10 cellular contexts compared by ENCODE assay signal in the genomic region with DNA sequence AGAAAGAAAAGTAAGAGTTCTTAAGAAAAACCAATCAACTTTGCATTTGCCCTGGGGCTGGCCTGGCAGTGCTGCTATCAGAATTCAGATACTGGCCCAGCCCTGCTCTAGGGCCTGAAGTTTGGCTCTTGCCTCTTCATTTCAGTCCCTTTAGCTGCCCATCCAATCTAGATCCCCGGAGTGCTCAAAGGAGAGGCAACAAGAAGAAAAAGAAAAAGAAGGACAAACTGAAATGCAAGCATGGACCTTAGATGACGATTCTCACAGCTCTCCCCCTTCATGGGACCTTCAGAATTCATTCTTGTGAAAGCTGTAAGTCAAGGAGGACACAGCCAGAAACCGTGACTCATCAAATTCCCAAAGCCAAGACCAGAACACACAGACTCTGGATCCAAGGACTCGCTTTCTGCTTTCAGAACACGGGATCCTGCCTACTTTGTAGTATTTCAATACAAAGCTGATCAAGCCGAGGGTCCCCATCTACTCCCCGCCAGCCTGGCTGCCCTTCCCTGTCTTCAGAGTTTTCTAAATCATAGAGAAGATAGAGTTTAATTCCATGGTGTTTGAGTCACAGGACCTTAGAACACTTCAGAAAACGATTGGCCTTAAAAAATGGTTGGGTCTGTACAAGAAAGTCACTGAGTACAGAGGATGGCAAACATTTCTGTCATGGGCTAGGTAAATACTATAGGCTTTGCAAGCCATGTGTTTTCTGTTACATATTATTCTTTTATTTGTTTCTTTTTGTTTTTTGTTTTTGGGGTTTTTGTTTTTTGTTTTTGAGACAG.
DNase-seq lines count a peak whose midpoint lies in the region; ATAC-seq, FAIRE-seq and TF ChIP-seq lines count a peak whose summit lies in the region.
"Had no signal": no experiment of that assay in that cellular context is flagged by ENCODE, and none has a peak within 500 bp of the region (broad histone marks: within the 10 kb centered on the region; RNA-seq: fewer than 3 reads in every experiment).

No MANE protein-coding gene starts in this region.

- TF ChIP-seq CTCF in HCT116 (IDR thresholded peaks at IDR 0.05 in 2 of 3, conservative IDR thresholded peaks at IDR 0.05 in 1 of 3; ENCODE audit: borderline replicate concordance in 1 of 3, insufficient read depth in 1 of 3, low read depth in 2 of 3, low read length in 2 of 3), result no peak
- no peak for TF ChIP-seq CTCF in brain (conservative IDR thresholded peaks at IDR 0.05)
- TF ChIP-seq CTCF in keratinocyte (optimal IDR thresholded peaks at IDR 0.05 in 1 of 3, IDR thresholded peaks at IDR 0.05 in 1 of 3, conservative IDR thresholded peaks at IDR 0.05 in 1 of 3; ENCODE audit: extremely low read depth in 1 of 3, insufficient read depth in 2 of 3, low read length in 3 of 3), result no peak

- ATAC-seq in HCT116 (peak; percentile 85), HG02981 (IDR thresholded peaks at IDR 0.05; ENCODE audit: unreplicated experiment) (no peak)
- no peak for ATAC-seq in stimulated activated effector memory CD8-positive, alpha-beta T cell treated with anti-CD3 and anti-CD28 coated beads, Interleukin-12 subunit alpha, Interleukin-12 subunit beta, amount 100 ng/mL, for 72 hours

- peak; percentile 51 for DNase-seq in HCT116 (ENCODE audit: low read depth, low spot score)
- DNase-seq in keratinocyte (ENCODE audit: low read depth, low spot score), result no peak
- no peak for DNase-seq in stimulated activated effector memory CD8-positive, alpha-beta T cell treated with anti-CD3 and anti-CD28 coated beads, Interleukin-12 subunit alpha, Interleukin-12 subunit beta, amount 100 ng/mL, for 72 hours (ENCODE audit: low spot score in 2 of 2)
- DNase-seq in HEK293T (ENCODE audit: extremely low spot score), result no peak
- DNase-seq in NCI-H1930 (lab: John Stamatoyannopoulos, UW), result no peak
- DNase-seq in activated effector memory CD4-positive, alpha-beta T cell treated with anti-CD3 and anti-CD28 coated beads, Interleukin-2, amount 50 U/mL, for 16 hours, result no peak
- DNase-seq: activated T-cell treated with anti-CD3 and anti-CD28 coated beads, Interleukin-2, amount 50 U/mL, for 1 hour; NCI-H1105 treated with DMSO at 0.1 percent for 48 hours had no signal

- CTCF ChIA-PET in HCT116 (lab: Charles Lee) (no interaction called here), HEK293T (lab: Yijun Ruan, JAX) (interaction anchor here (0.6 kb wide), 2 partner anchors 128 to 320 kb away, joined by 3 to 5 read pairs; no protein-coding TSS in a partner anchor)

- H3K9ac ChIP-seq in HCT116 (ENCODE audit: low read length) (peak overlapping the region; percentile 31), keratinocyte (ENCODE audit: control insufficient read depth, extremely low read depth, insufficient read depth, low read length) (no peak overlapping the region)

- H3K36me3 ChIP-seq in HCT116 (ENCODE audit: control insufficient read depth in 1 of 2, insufficient read depth in 2 of 2, low read length in 2 of 2) (no peaks in the 10 kb centered on the region), keratinocyte (ENCODE audit: control insufficient read depth in 2 of 2, extremely low read depth in 1 of 2, insufficient read depth in 2 of 2, low read length in 2 of 2) (no peaks in the 10 kb centered on the region)

- TF ChIP-seq POLR2A in HCT116 (IDR thresholded peaks at IDR 0.05; ENCODE audit: borderline replicate concordance, extremely low read depth, insufficient read depth, insufficient read length), result no peak

- H3K4me2 ChIP-seq in HCT116 (ENCODE audit: low read length), result peak overlapping the region; percentile 63
- peak overlapping the region; percentile 76 for H3K4me2 ChIP-seq in keratinocyte (ENCODE audit: control insufficient read depth, extremely low read depth, insufficient read depth, low read depth, low read length)

- peak overlapping the region; percentile 20; the same call in 1 of the 2 replicates for H3K27ac ChIP-seq in HCT116 (ENCODE audit: low read depth, low read length)
- peak overlapping the region; percentile 42 for H3K27ac ChIP-seq in keratinocyte (ENCODE audit: control insufficient read depth, insufficient read depth, low read length)

- RAD21 ChIA-PET in HCT116 (lab: Charles Lee; ENCODE audit: low non-redundant PET in 1 of 2, low total read pairs in 2 of 2, uncharacterized antibody in 2 of 2, unreplicated experiment in 2 of 2), result no interaction called here

- dilution Hi-C loops in keratinocyte (cut with MboI; ENCODE audit: extremely low pct_ligation_motif_present, low sequenced_read_pairs), result no loop called here

- H3K9me1 ChIP-seq in keratinocyte (ENCODE audit: control insufficient read depth, extremely low read depth, insufficient read depth, low read length), result peaks cover 2% of the 10 kb centered on the region

- peaks cover 8% of the 10 kb centered on the region for H3K27me3 Mint-ChIP-seq in brain

- H4K20me1 ChIP-seq in HCT116 (ENCODE audit: insufficient read depth) (no peaks in the 10 kb centered on the region), keratinocyte (ENCODE audit: control insufficient read depth, extremely low read depth, insufficient read depth, low read length) (no peaks in the 10 kb centered on the region)

- no peaks in the 10 kb centered on the region for H3K9me2 ChIP-seq in HCT116 (ENCODE audit: insufficient read depth)

- FAIRE-seq in keratinocyte (lab: Jason Lieb, UNC), result peak; percentile 76

- H3K4me3 ChIP-seq in HCT116 (replicated peaks in 1 of 2; ENCODE audit: low read depth in 1 of 2, low read length in 2 of 2) (peak overlapping the region in 1 of 2 experiments; percentile 14; a peak in 2 of 4 replicates), keratinocyte (ENCODE audit: control insufficient read depth in 2 of 3, extremely low read depth in 1 of 3, insufficient read depth in 2 of 3, low read depth in 1 of 3, low read length in 3 of 3) (peak overlapping the region in 2 of 3 experiments; percentile 10 to 14)

- peak overlapping the region in 1 of 5 experiments; percentile 26 for H3K4me3 Mint-ChIP-seq in brain
- H3K4me3 Mint-ChIP-seq in stimulated activated effector memory CD8-positive, alpha-beta T cell treated with anti-CD3 and anti-CD28 coated beads, Interleukin-12 subunit alpha, Interleukin-12 subunit beta, amount 100 ng/mL, for 72 hours, result no peak overlapping the region

- H3K4me1 Mint-ChIP-seq in brain, result peaks cover 20% of the 10 kb centered on the region
- H3K4me1 Mint-ChIP-seq in stimulated activated effector memory CD8-positive, alpha-beta T cell treated with anti-CD3 and anti-CD28 coated beads, Interleukin-12 subunit alpha, Interleukin-12 subunit beta, amount 100 ng/mL, for 72 hours, result no peaks in the 10 kb centered on the region

- H3K27me3 ChIP-seq in HCT116 (ENCODE audit: insufficient read depth, low read length), result no peaks in the 10 kb centered on the region
- H3K27me3 ChIP-seq in keratinocyte (ENCODE audit: control insufficient read depth, extremely low read depth, insufficient read depth, low read length), result no peaks in the 10 kb centered on the region

- H3K4me1 ChIP-seq in HCT116 (ENCODE audit: control insufficient read depth in 1 of 2, insufficient read depth in 2 of 2, low read length in 2 of 2), result peaks cover 19 to 23% of the 10 kb centered on the region in 2 experiments
- H3K4me1 ChIP-seq in keratinocyte (ENCODE audit: control insufficient read depth, extremely low read depth, insufficient read depth, low read length), result peaks cover 11% of the 10 kb centered on the region

- no peaks in the 10 kb centered on the region for H3K9me3 Mint-ChIP-seq in brain
- H3K9me3 Mint-ChIP-seq in stimulated activated effector memory CD8-positive, alpha-beta T cell treated with anti-CD3 and anti-CD28 coated beads, Interleukin-12 subunit alpha, Interleukin-12 subunit beta, amount 100 ng/mL, for 72 hours, result no peaks in the 10 kb centered on the region

- POLR2A ChIA-PET in HCT116 (lab: Charles Lee) (no interaction called here), HEK293T (lab: Yijun Ruan, JAX) (no interaction called here)

- H3K36me3 Mint-ChIP-seq in brain, result no peaks in the 10 kb centered on the region
- H3K36me3 Mint-ChIP-seq in stimulated activated effector memory CD8-positive, alpha-beta T cell treated with anti-CD3 and anti-CD28 coated beads, Interleukin-12 subunit alpha, Interleukin-12 subunit beta, amount 100 ng/mL, for 72 hours, result no peaks in the 10 kb centered on the region

- BruUV-seq in HCT116 (replicated peaks; lab: Mats Ljungman, UMichigan), result no TSS peak

- H2AFZ ChIP-seq in HCT116 (ENCODE audit: low read depth, low read length, poor library complexity, severe bottlenecking), result peak overlapping the region; percentile 66
- H2AFZ ChIP-seq in keratinocyte (ENCODE audit: control insufficient read depth, low read length), result peak overlapping the region; percentile 20

- 0 out of 2 replicates have a peak, but pooled peaks have one; percentile 1 for TF ChIP-seq RAD21 in HCT116 (IDR thresholded peaks at IDR 0.05; ENCODE audit: low read depth)

- H3K79me2 ChIP-seq in HCT116 (ENCODE audit: insufficient read depth, low read length) (no peaks in the 10 kb centered on the region), keratinocyte (ENCODE audit: control insufficient read depth, insufficient read depth, low read length) (no peaks in the 10 kb centered on the region)

- H3K9me3 ChIP-seq in HCT116 (ENCODE audit: control insufficient read depth in 1 of 2, insufficient read depth in 1 of 2, low read depth in 1 of 2, low read length in 2 of 2) (no peaks in the 10 kb centered on the region), keratinocyte (ENCODE audit: control insufficient read depth, low read depth, low read length) (no peaks in the 10 kb centered on the region)

- intact Hi-C loops in HCT116 (cut with micrococcal nuclease), result no loop called here

- peak overlapping the region in 4 of 5 experiments; percentile 59 to 87 (median 78) for H3K27ac Mint-ChIP-seq in brain
- H3K27ac Mint-ChIP-seq in stimulated activated effector memory CD8-positive, alpha-beta T cell treated with anti-CD3 and anti-CD28 coated beads, Interleukin-12 subunit alpha, Interleukin-12 subunit beta, amount 100 ng/mL, for 72 hours, result peak overlapping the region; percentile 17

TF ChIP-seq in HCT116, 20 proteins besides CTCF, POLR2A, EP300 and RAD21 (continues in another document):
- TF ChIP-seq FOSL1 (IDR thresholded peaks at IDR 0.05; ENCODE audit: low read depth) (0 out of 2 replicates have a peak, but pooled peaks have one; percentile 39), JUND (IDR thresholded peaks at IDR 0.05) (peak; percentile 41), EZH2phosphoT487 (IDR thresholded peaks at IDR 0.05; ENCODE audit: borderline replicate concordance) (no peak), SRF (IDR thresholded peaks at IDR 0.05; ENCODE audit: low read depth) (no peak)

TF ChIP-seq in HEK293T, 16 proteins besides CTCF, POLR2A, EP300 and RAD21:
- TF ChIP-seq TARDBP (IDR thresholded peaks at IDR 0.05), result no peak
- TF ChIP-seq FOXK2 (IDR thresholded peaks at IDR 0.05), result no peak
